Comparison of ENCODE assay signal across 8 cellular contexts in the genomic region with DNA sequence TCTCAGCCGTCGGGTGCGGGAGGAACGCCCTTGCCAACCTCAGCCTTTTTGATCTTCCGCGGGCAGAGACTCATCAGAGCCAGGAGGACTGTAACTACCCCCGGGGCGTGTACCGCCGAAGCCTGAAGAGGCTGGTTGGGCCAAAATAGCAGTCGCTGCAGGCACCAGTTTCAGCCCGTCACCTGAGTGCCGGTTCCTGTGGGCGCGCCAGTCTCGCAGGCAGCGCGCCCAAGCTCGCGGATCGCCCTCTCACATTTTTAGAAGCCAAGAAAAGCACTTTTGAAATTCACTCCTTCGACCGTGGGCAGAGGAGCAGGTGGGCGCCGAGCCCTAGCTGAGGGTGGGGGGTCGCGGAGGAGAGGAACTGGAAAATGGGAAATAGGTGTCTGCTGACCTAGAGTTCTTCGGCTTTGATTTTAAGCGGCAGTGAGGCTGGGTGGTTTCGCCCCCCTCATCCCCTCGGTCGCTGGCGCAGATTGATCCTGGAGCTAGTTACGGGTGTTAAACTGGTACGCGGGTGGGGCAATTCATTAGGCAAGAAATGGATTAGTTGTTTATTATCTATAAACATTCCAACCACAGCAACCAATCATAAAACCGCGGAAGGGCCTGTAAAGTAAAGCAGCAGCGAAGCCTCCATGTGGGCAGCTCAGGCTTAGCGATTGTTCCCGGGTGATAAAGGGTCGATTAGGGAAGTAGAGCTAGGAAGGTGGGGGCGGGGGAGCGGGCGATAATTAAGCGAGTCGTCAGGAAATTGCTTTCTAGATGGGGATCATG.
DNase-seq lines count a peak whose midpoint lies in the region; ATAC-seq and TF ChIP-seq lines count a peak whose summit lies in the region.

No MANE protein-coding gene starts in this region.

- peak overlapping the region; percentile 3 to 79 (median 60) for H3K4me3 Mint-ChIP-seq in CD4-positive, alpha-beta memory T cell

- peaks cover 0 to 12% (median 5%) of the 10 kb centered on the region in 8 donors for H3K9me3 Mint-ChIP-seq in CD4-positive, alpha-beta memory T cell
- H3K9me3 Mint-ChIP-seq in activated naive CD4-positive, alpha-beta T cell treated with anti-CD3 and anti-CD28 coated beads, Interleukin-2, amount 50 U/mL, for 72 hours: no peaks in the 10 kb centered on the region

- no peak overlapping the region for H3K27ac ChIP-seq in CD4-positive, alpha-beta memory T cell (ENCODE audit: low read depth, low read length)
- H3K27ac ChIP-seq in right lobe of liver: peak overlapping the region; percentile 24 to 47 (median 39)

- no peaks in the 10 kb centered on the region for H3K9me3 ChIP-seq in CD4-positive, alpha-beta memory T cell (ENCODE audit: control insufficient read depth in 1 of 2, low read length in 2 of 2)
- no peaks in the 10 kb centered on the region for H3K9me3 ChIP-seq in right lobe of liver

- in situ Hi-C loops in G401 (cut with HindIII; ENCODE audit: low sequenced_read_pairs): no loop called here

- H3K27me3 ChIP-seq in CD4-positive, alpha-beta memory T cell (ENCODE audit: insufficient read depth, low read length): peaks cover 70% of the 10 kb centered on the region
- peaks cover 11 to 43% of the 10 kb centered on the region in 2 donors for H3K27me3 ChIP-seq in right lobe of liver

- no peak overlapping the region for H3K4me3 ChIP-seq in CD4-positive, alpha-beta memory T cell (ENCODE audit: low read length in 2 of 2)
- H3K4me3 ChIP-seq in right lobe of liver (peak overlapping the region in 2 of 3 donors; percentile 8 to 20), lower leg skin (ENCODE audit: low read depth, poor library complexity, severe bottlenecking) (no peak overlapping the region)

- 9% methylated on average over 38 of the region's 47 CpGs for WGBS in right lobe of liver (ENCODE audit: insufficient coverage, low coverage, low lambda C conversion rate, missing lambda C conversion rate)
- WGBS in lower leg skin, 2 donors: 7 to 8% methylated on average over 46 to 47 of the region's 47 CpGs

- CTCF ChIA-PET in CD4-positive, alpha-beta memory T cell (lab: Charles Lee; ENCODE audit: partially characterized antibody): interaction anchor here (2.3 kb wide), 1 partner anchor 8 kb away, joined by 7 read pairs; no protein-coding TSS in a partner anchor

- no peaks in the 10 kb centered on the region for H3K36me3 ChIP-seq in CD4-positive, alpha-beta memory T cell (ENCODE audit: insufficient read depth, low read length)
- H3K36me3 ChIP-seq in right lobe of liver: no peaks in the 10 kb centered on the region

- TF ChIP-seq POLR2A in right lobe of liver (IDR thresholded peaks at IDR 0.05) (no peak), lower leg skin (IDR thresholded peaks at IDR 0.05) (no peak)

- intact Hi-C loops in CD4-positive, alpha-beta memory T cell (cut with micrococcal nuclease): loop anchor here (10.0 kb wide), 1 partner anchor 679 kb away; the partner anchor contains the start of gene HAND2
- intact Hi-C loops in right lobe of liver (cut with DNase I) (no loop called here), lower leg skin (cut with DNase I; ENCODE audit: low total_unique reads) (no loop called here)

- H3K36me3 Mint-ChIP-seq in CD4-positive, alpha-beta memory T cell: no peaks in the 10 kb centered on the region
- H3K36me3 Mint-ChIP-seq in activated naive CD4-positive, alpha-beta T cell treated with anti-CD3 and anti-CD28 coated beads, Interleukin-2, amount 50 U/mL, for 72 hours: peaks cover 23 to 29% of the 10 kb centered on the region in 2 donors

- peak in 3 of 5 donors; percentile 25 to 43 (median 30) for DNase-seq in CD4-positive, alpha-beta memory T cell
- DNase-seq in activated naive CD4-positive, alpha-beta T cell treated with anti-CD3 and anti-CD28 coated beads, Interleukin-2, amount 50 U/mL, for 72 hours (ENCODE audit: low spot score in 2 of 2): peak in 1 of 2 donors; percentile 9
- DNase-seq in right lobe of liver (peak in 1 of 3 donors; percentile 43), lower leg skin (ENCODE audit: low spot score in 2 of 2) (no peak), NCI-H2081 treated with DMSO at 0.1 percent for 48 hours (lab: John Stamatoyannopoulos, UW) (no peak), cerebellum (ENCODE audit: low spot score) (no peak), G401 (ENCODE audit: low spot score) (no peak)

- ATAC-seq in HG02642 (IDR thresholded peaks at IDR 0.05; ENCODE audit: poor library complexity, unreplicated experiment) (peak; percentile 48), right lobe of liver (peak in 1 of 4 donors; percentile 18)
- ATAC-seq in activated naive CD4-positive, alpha-beta T cell treated with anti-CD3 and anti-CD28 coated beads, Interleukin-2, amount 50 U/mL, for 72 hours: peak; percentile 29 to 36

- POLR2A ChIA-PET in CD4-positive, alpha-beta memory T cell (lab: Charles Lee; ENCODE audit: partially characterized antibody): no interaction called here

- peaks cover 51% of the 10 kb centered on the region for H3K4me1 ChIP-seq in CD4-positive, alpha-beta memory T cell (ENCODE audit: insufficient read depth, low read length)
- H3K4me1 ChIP-seq in right lobe of liver: peaks cover 0 to 15% (median 4%) of the 10 kb centered on the region in 4 donors

- H3K27ac Mint-ChIP-seq in CD4-positive, alpha-beta memory T cell: peak overlapping the region in 3 of 7 donors; percentile 53 to 77 (median 72)
- no peak overlapping the region for H3K27ac Mint-ChIP-seq in activated naive CD4-positive, alpha-beta T cell treated with anti-CD3 and anti-CD28 coated beads, Interleukin-2, amount 50 U/mL, for 72 hours

- H3K4me1 Mint-ChIP-seq in CD4-positive, alpha-beta memory T cell: peaks cover 34 to 56% (median 49%) of the 10 kb centered on the region in 4 donors

- peaks cover 64 to 79% of the 10 kb centered on the region in 2 donors for H3K27me3 Mint-ChIP-seq in CD4-positive, alpha-beta memory T cell

- TF ChIP-seq CTCF in right lobe of liver (IDR thresholded peaks at IDR 0.05) (no peak), lower leg skin (IDR thresholded peaks at IDR 0.05) (no peak)

Comparison
In these comparisons a context has a peak if more than half of its experiments do, and no peak if none do; other contexts are left out.
1. DNase-seq: peak in CD4-positive, alpha-beta memory T cell (3 of 5); none in lower leg skin (0 of 2), NCI-H2081 treated with DMSO at 0.1 percent for 48 hours (single experiment), cerebellum (single experiment) and G401 (single experiment).
2. H3K4me3 ChIP-seq: peak in right lobe of liver (2 of 3); none in CD4-positive, alpha-beta memory T cell (0 of 2) and lower leg skin (single experiment).